In genomic region chr9:129225815-129226214, GRCh38 we compare ENCODE assay signal across 8 cellular contexts. TPM values are rescaled to one million over a fixed set of nuclear protein-coding genes. Genes with fewer than 3 reads are reported as not detected.
DNase-seq lines count a peak whose midpoint lies in the region; ATAC-seq, FAIRE-seq and TF ChIP-seq lines count a peak whose summit lies in the region.

No MANE protein-coding gene starts in this region.

- peaks cover 21% of the 10 kb centered on the region for H3K4me1 Mint-ChIP-seq in activated CD4-positive, alpha-beta memory T cell treated with anti-CD3 and anti-CD28 coated beads for 36 hours (ENCODE audit: low read depth)

- TF ChIP-seq CTCF in HFF-Myc (IDR thresholded peaks at IDR 0.05; ENCODE audit: low read depth, low read length, missing control alignments) (no peak), esophagus muscularis mucosa (IDR thresholded peaks at IDR 0.05) (no peak), pancreas (IDR thresholded peaks at IDR 0.05) (no peak), coronary artery (IDR thresholded peaks at IDR 0.05) (no peak)

- no peak for TF ChIP-seq POLR2A in esophagus muscularis mucosa (IDR thresholded peaks at IDR 0.05; ENCODE audit: low read depth)

- H3K9me3 ChIP-seq in esophagus muscularis mucosa (no peaks in the 10 kb centered on the region), pancreas (no peaks in the 10 kb centered on the region)

- no peaks in the 10 kb centered on the region for H3K27me3 Mint-ChIP-seq in activated CD4-positive, alpha-beta memory T cell treated with anti-CD3 and anti-CD28 coated beads for 36 hours

- 18% methylated on average over 11 of the region's 12 CpGs for WGBS in esophagus muscularis mucosa
- WGBS in pancreas, 2 donors = 67 to 68% methylated on average over 12 of the region's 12 CpGs

- CTCF ChIA-PET in activated CD4-positive, alpha-beta memory T cell treated with anti-CD3 and anti-CD28 coated beads for 36 hours (lab: Charles Lee) = no interaction called here

- no peaks in the 10 kb centered on the region for H3K36me3 Mint-ChIP-seq in activated CD4-positive, alpha-beta memory T cell treated with anti-CD3 and anti-CD28 coated beads for 36 hours

- ATAC-seq in pancreas (peak in 3 of 4 donors; percentile 52 to 73 (median 60)), HG02981 (IDR thresholded peaks at IDR 0.05; ENCODE audit: unreplicated experiment) (no peak)

- H3K9me3 Mint-ChIP-seq in activated CD4-positive, alpha-beta memory T cell treated with anti-CD3 and anti-CD28 coated beads for 36 hours = no peaks in the 10 kb centered on the region

- no peak for TF ChIP-seq EP300 in esophagus muscularis mucosa (IDR thresholded peaks at IDR 0.05)

- intact Hi-C loops in activated CD4-positive, alpha-beta memory T cell treated with anti-CD3 and anti-CD28 coated beads for 36 hours (cut with micrococcal nuclease) = no loop called here
- intact Hi-C loops in esophagus muscularis mucosa (cut with DNase I) = no loop called here
- intact Hi-C loops in pancreas (cut with DNase I) = no loop called here

- no peak overlapping the region for H3K4me3 ChIP-seq in HFF-Myc (replicated peaks; ENCODE audit: low read depth, low read length)
- no peak overlapping the region for H3K4me3 ChIP-seq in esophagus muscularis mucosa
- H3K4me3 ChIP-seq in pancreas = no peak overlapping the region
- H3K4me3 ChIP-seq in coronary artery = no peak overlapping the region

- H3K27me3 ChIP-seq in esophagus muscularis mucosa (no peaks in the 10 kb centered on the region), pancreas (no peaks in the 10 kb centered on the region)

- H3K4me1 ChIP-seq in esophagus muscularis mucosa (peaks cover 5 to 24% (median 10%) of the 10 kb centered on the region in 4 donors), pancreas (no peaks in the 10 kb centered on the region)

- no peak for FAIRE-seq in pancreas (lab: Jason Lieb, UNC)

- H3K36me3 ChIP-seq in esophagus muscularis mucosa (no peaks in the 10 kb centered on the region), pancreas (no peaks in the 10 kb centered on the region)

- POLR2A ChIA-PET in activated CD4-positive, alpha-beta memory T cell treated with anti-CD3 and anti-CD28 coated beads for 36 hours (lab: Charles Lee) = interaction anchor here (1.4 kb wide), 1 partner anchor 10 kb away, joined by 5 read pairs; no protein-coding TSS in a partner anchor

- DNase-seq in HFF-Myc (ENCODE audit: extremely low read depth, low read depth) (peak; percentile 56), esophagus muscularis mucosa (ENCODE audit: extremely low spot score) (no peak), pancreas (peak in 3 of 6 donors; percentile 23 to 47 (median 46)), NCI-H187 (lab: John Stamatoyannopoulos, UW) (no peak), coronary artery (ENCODE audit: low spot score) (no peak)
- DNase-seq in activated CD4-positive, alpha-beta memory T cell treated with anti-CD3 and anti-CD28 coated beads for 36 hours = peak; percentile 61
- DNase-seq in effector CD4-positive, alpha-beta T cell = no peak

- H3K27ac Mint-ChIP-seq in activated CD4-positive, alpha-beta memory T cell treated with anti-CD3 and anti-CD28 coated beads for 36 hours = no peak overlapping the region

- H3K4me3 Mint-ChIP-seq in activated CD4-positive, alpha-beta memory T cell treated with anti-CD3 and anti-CD28 coated beads for 36 hours = no peak overlapping the region

- H3K27ac ChIP-seq in esophagus muscularis mucosa (replicated peaks in 1 of 4) = peak overlapping the region; percentile 35 to 55 (median 46)
- H3K27ac ChIP-seq in pancreas = no peak overlapping the region
- peak overlapping the region in 1 of 2 donors; percentile 47 for H3K27ac ChIP-seq in coronary artery

RNA-seq across cellular contexts. Expression of gene IER5L, which starts 47.8 kb away (rescaled TPM):
- total RNA-seq in activated CD4-positive, alpha-beta memory T cell treated with anti-CD3 and anti-CD28 coated beads for 36 hours = 1 to 10 TPM; 1.3 to 1.5 TPM
- 10 to 100 TPM in 3 of 4 donors, 1 to 10 TPM in 1; 5.0 to 24.2 (median 12.9) TPM for total RNA-seq in esophagus muscularis mucosa
- 10 to 100 TPM in 1 of 6 donors, 1 to 10 TPM in 5; 1.8 to 13.2 (median 4.6) TPM for total RNA-seq in pancreas
- polyA plus RNA-seq in pancreas = 10 to 100 TPM in 1 of 2 donors, 1 to 10 TPM in 1; 6.1 to 14.3 TPM

Comparison
In these comparisons a context has a peak if more than half of its experiments do, and no peak if none do; other contexts are left out.
1. DNase-seq: peak in HFF-Myc (single experiment) and activated CD4-positive, alpha-beta memory T cell treated with anti-CD3 and anti-CD28 coated beads for 36 hours (single experiment); none in esophagus muscularis mucosa (single experiment), NCI-H187 (0 of 2), effector CD4-positive, alpha-beta T cell (single experiment) and coronary artery (single experiment).
2. H3K27ac ChIP-seq: peak in esophagus muscularis mucosa (4 of 4); none in pancreas (0 of 4).